Comparison of ENCODE assay signal across 8 cellular contexts in genomic region chr1:221741364-221741970, GRCh38. TPM values are rescaled to one million over a fixed set of nuclear protein-coding genes. Genes with fewer than 3 reads are reported as not detected.
DNase-seq lines count a peak whose midpoint lies in the region; ATAC-seq and TF ChIP-seq lines count a peak whose summit lies in the region.

No MANE protein-coding gene starts in this region.

- H3K9me3 ChIP-seq in WERI-Rb-1 (ENCODE audit: severe bottlenecking) (no peaks in the 10 kb centered on the region), osteoblast (ENCODE audit: low read depth, low read length) (no peaks in the 10 kb centered on the region)

- H3K4me1 ChIP-seq in osteoblast (ENCODE audit: insufficient read depth, low read length), result peaks cover 11% of the 10 kb centered on the region

- ATAC-seq in HG03354 (IDR thresholded peaks at IDR 0.05; ENCODE audit: poor library complexity, severe bottlenecking, unreplicated experiment), result peak; percentile 2
- ATAC-seq in GM21737 (IDR thresholded peaks at IDR 0.05; ENCODE audit: unreplicated experiment), result no peak
- no peak for ATAC-seq in HG02981 (IDR thresholded peaks at IDR 0.05; ENCODE audit: unreplicated experiment)

- H3K27me3 ChIP-seq in WERI-Rb-1 (ENCODE audit: insufficient read depth, low read depth, severe bottlenecking) (no peaks in the 10 kb centered on the region), osteoblast (ENCODE audit: insufficient read depth, low read length) (no peaks in the 10 kb centered on the region)

- peaks cover 53% of the 10 kb centered on the region for H3K79me2 ChIP-seq in osteoblast (ENCODE audit: insufficient read depth, low read length)

- DNase-seq in NCI-H748 (lab: John Stamatoyannopoulos, UW; ENCODE audit: unreplicated experiment) (peak; percentile 55), NCI-H748 treated with DMSO at 0.1 percent for 48 hours (lab: John Stamatoyannopoulos, UW) (no peak), WERI-Rb-1 (no peak), fibroblast of villous mesenchyme (ENCODE audit: low read depth) (peak; percentile 57), osteoblast (ENCODE audit: insufficient read length, low spot score, missing footprints) (peak; percentile 72)

- H3K27ac ChIP-seq in WERI-Rb-1, result peak overlapping the region; percentile 49
- peak overlapping the region; percentile 99 for H3K27ac ChIP-seq in osteoblast (ENCODE audit: low read depth, low read length)

- no peaks in the 10 kb centered on the region for H3K36me3 ChIP-seq in WERI-Rb-1
- H3K36me3 ChIP-seq in osteoblast (ENCODE audit: insufficient read depth, low read length), result peaks cover 32% of the 10 kb centered on the region

- peak overlapping the region; percentile 79 for H2AFZ ChIP-seq in osteoblast (ENCODE audit: low read length)

- peaks cover 36% of the 10 kb centered on the region for H4K20me1 ChIP-seq in osteoblast (ENCODE audit: insufficient read depth, low read length)

- H3K4me2 ChIP-seq in osteoblast (ENCODE audit: insufficient read depth, low read length), result peak overlapping the region; percentile 88

- TF ChIP-seq CTCF in WERI-Rb-1 (IDR thresholded peaks at IDR 0.05; ENCODE audit: low read depth, low read length) (no peak), fibroblast of villous mesenchyme (IDR thresholded peaks at IDR 0.05; ENCODE audit: insufficient read depth, low read depth, low read length) (no peak), osteoblast (IDR thresholded peaks at IDR 0.05; ENCODE audit: extremely low read depth, low read depth, low read length) (no peak)

- peak overlapping the region; percentile 67 for H3K4me3 ChIP-seq in WERI-Rb-1 (ENCODE audit: low read depth, low read length)
- H3K4me3 ChIP-seq in fibroblast of villous mesenchyme (ENCODE audit: low read depth, low read length), result peak overlapping the region; percentile 95
- H3K4me3 ChIP-seq in osteoblast (ENCODE audit: insufficient read depth, low read length), result peak overlapping the region; percentile 86

RNA-seq across cellular contexts. Expression of gene DUSP10, which starts 0.4 kb away (rescaled TPM):
- total RNA-seq in fibroblast of villous mesenchyme (29.6 and 35.8 TPM in 2 replicates), osteoblast (62.2 and 69.5 TPM in 2 replicates)

Comparison
In these comparisons a context has a peak if more than half of its experiments do, and no peak if none do; other contexts are left out.
1. DNase-seq: peak in NCI-H748 (single experiment), fibroblast of villous mesenchyme (single experiment) and osteoblast (single experiment); none in NCI-H748 treated with DMSO at 0.1 percent for 48 hours (single experiment) and WERI-Rb-1 (single experiment).
2. Peak in every context shown above with its lines, with median percentiles within 50 percentile points of each other: H3K4me3 ChIP-seq.